ENCODE assay signal across 15 cellular contexts in genomic region chr15:74655424-74655823, GRCh38. TPM values are rescaled to one million over a fixed set of nuclear protein-coding genes. Genes with fewer than 3 reads are reported as not detected.
A peak's percentile ranks its signal among the peaks of the same experiment; 100 is the strongest.
DNase-seq lines count a peak whose midpoint lies in the region; TF ChIP-seq lines count a peak whose summit lies in the region.
"Had no signal": no experiment of that assay in that cellular context is flagged by ENCODE, and none has a peak within 500 bp of the region (broad histone marks: within the 10 kb centered on the region; RNA-seq: fewer than 3 reads in every experiment).

No MANE protein-coding gene starts in this region.

- H3K27me3 ChIP-seq in KMS-11 (ENCODE audit: insufficient read depth, low read depth), result no peaks in the 10 kb centered on the region
- H3K27me3 ChIP-seq in skeletal muscle tissue (ENCODE audit: control insufficient read depth in 3 of 3, insufficient read depth in 3 of 3, low read length in 3 of 3), result no peaks in the 10 kb centered on the region
- H3K27me3 ChIP-seq: hepatocyte, right lobe of liver had no signal

- H4K20me1 ChIP-seq in KMS-11 (ENCODE audit: insufficient read depth), result no peaks in the 10 kb centered on the region

- 0 out of 2 replicates have a peak, but pooled peaks cover 2% of the 10 kb centered on the region for H3K79me2 ChIP-seq in KMS-11 (ENCODE audit: insufficient read depth, low read depth)

- no peak overlapping the region for H3K4me3 ChIP-seq in KMS-11 (IDR thresholded peaks at IDR 0.05; ENCODE audit: insufficient read depth, low read depth, low read length)
- H3K4me3 ChIP-seq in skeletal muscle tissue (ENCODE audit: low read length in 3 of 3), result no peak overlapping the region
- H3K4me3 ChIP-seq: hepatocyte, left ventricle myocardium inferior, right lobe of liver had no signal

- no peak overlapping the region for H3K4me3 Mint-ChIP-seq in activated naive CD4-positive, alpha-beta T cell treated with anti-CD3 and anti-CD28 coated beads for 36 hours
- H3K4me3 Mint-ChIP-seq in activated CD4-positive, alpha-beta memory T cell treated with anti-CD3 and anti-CD28 coated beads, Interleukin-2, amount 10 ng/mL, durations not matched to agents 7 days and 5 days, result no peak overlapping the region
- H3K4me3 Mint-ChIP-seq: central memory CD8-positive, alpha-beta T cell had no signal

- peaks cover 8% of the 10 kb centered on the region for H3K36me3 Mint-ChIP-seq in activated naive CD4-positive, alpha-beta T cell treated with anti-CD3 and anti-CD28 coated beads for 36 hours (ENCODE audit: low read depth)
- peaks cover 10% of the 10 kb centered on the region for H3K36me3 Mint-ChIP-seq in activated CD4-positive, alpha-beta memory T cell treated with anti-CD3 and anti-CD28 coated beads, Interleukin-2, amount 10 ng/mL, durations not matched to agents 7 days and 5 days (ENCODE audit: low read depth)

- CTCF ChIA-PET in activated naive CD4-positive, alpha-beta T cell treated with anti-CD3 and anti-CD28 coated beads for 36 hours (lab: Charles Lee), result interaction anchor here (1.4 kb wide), 1 partner anchor 115 kb away, joined by 3 read pairs; no protein-coding TSS in a partner anchor
- CTCF ChIA-PET in activated CD4-positive, alpha-beta memory T cell treated with anti-CD3 and anti-CD28 coated beads, Interleukin-2, amount 10 ng/mL, durations not matched to agents 7 days and 5 days (lab: Charles Lee), result interaction anchor here (1.0 to 2.2 kb wide), 2 partner anchors 21 to 114 kb away, joined by 3 to 8 read pairs; no protein-coding TSS in a partner anchor

- no peak overlapping the region for H3K9ac ChIP-seq in KMS-11
- no peak overlapping the region for H3K9ac ChIP-seq in skeletal muscle tissue (ENCODE audit: low read depth in 1 of 3, low read length in 3 of 3)

- no peak overlapping the region for H2AFZ ChIP-seq in KMS-11 (ENCODE audit: low read depth)
- H2AFZ ChIP-seq: hepatocyte had no signal

- POLR2A ChIA-PET in activated CD4-positive, alpha-beta memory T cell treated with anti-CD3 and anti-CD28 coated beads, Interleukin-2, amount 10 ng/mL, durations not matched to agents 7 days and 5 days (lab: Charles Lee), result no interaction called here

- H3K4me2 ChIP-seq in KMS-11, result 0 out of 2 replicates have a peak overlapping the region, but pooled peaks have one; percentile 33
- H3K4me2 ChIP-seq: hepatocyte had no signal

- no peak overlapping the region for H3K27ac Mint-ChIP-seq in activated naive CD4-positive, alpha-beta T cell treated with anti-CD3 and anti-CD28 coated beads for 36 hours
- peak overlapping the region; percentile 58 for H3K27ac Mint-ChIP-seq in activated CD4-positive, alpha-beta memory T cell treated with anti-CD3 and anti-CD28 coated beads, Interleukin-2, amount 10 ng/mL, durations not matched to agents 7 days and 5 days

- H3K27me3 Mint-ChIP-seq in activated naive CD4-positive, alpha-beta T cell treated with anti-CD3 and anti-CD28 coated beads for 36 hours (ENCODE audit: low read depth), result no peaks in the 10 kb centered on the region
- no peaks in the 10 kb centered on the region for H3K27me3 Mint-ChIP-seq in activated CD4-positive, alpha-beta memory T cell treated with anti-CD3 and anti-CD28 coated beads, Interleukin-2, amount 10 ng/mL, durations not matched to agents 7 days and 5 days
- H3K27me3 Mint-ChIP-seq: central memory CD8-positive, alpha-beta T cell had no signal

- no peak for TF ChIP-seq CTCF in KMS-11 (conservative IDR thresholded peaks at IDR 0.05; ENCODE audit: low read depth, low read length)

- no peaks in the 10 kb centered on the region for H3K9me3 ChIP-seq in skeletal muscle tissue (ENCODE audit: control insufficient read depth in 3 of 3, low read length in 3 of 3)
- H3K9me3 ChIP-seq: left ventricle myocardium inferior, right lobe of liver had no signal

- H3K9me3 Mint-ChIP-seq in activated naive CD4-positive, alpha-beta T cell treated with anti-CD3 and anti-CD28 coated beads for 36 hours, result no peaks in the 10 kb centered on the region
- no peaks in the 10 kb centered on the region for H3K9me3 Mint-ChIP-seq in activated CD4-positive, alpha-beta memory T cell treated with anti-CD3 and anti-CD28 coated beads, Interleukin-2, amount 10 ng/mL, durations not matched to agents 7 days and 5 days
- H3K9me3 Mint-ChIP-seq: central memory CD8-positive, alpha-beta T cell had no signal

- no peaks in the 10 kb centered on the region for H3K36me3 ChIP-seq in KMS-11 (ENCODE audit: insufficient read depth)
- H3K36me3 ChIP-seq in skeletal muscle tissue (ENCODE audit: control insufficient read depth in 3 of 3, insufficient read depth in 3 of 3, low read length in 3 of 3), result no peaks in the 10 kb centered on the region
- H3K36me3 ChIP-seq: left ventricle myocardium inferior had no signal

- intact Hi-C loops in activated naive CD4-positive, alpha-beta T cell treated with anti-CD3 and anti-CD28 coated beads for 36 hours (cut with micrococcal nuclease), result no loop called here

- peaks cover 17% of the 10 kb centered on the region for H3K4me1 Mint-ChIP-seq in activated naive CD4-positive, alpha-beta T cell treated with anti-CD3 and anti-CD28 coated beads for 36 hours (ENCODE audit: low read depth)
- peaks cover 40% of the 10 kb centered on the region for H3K4me1 Mint-ChIP-seq in activated CD4-positive, alpha-beta memory T cell treated with anti-CD3 and anti-CD28 coated beads, Interleukin-2, amount 10 ng/mL, durations not matched to agents 7 days and 5 days

- H3K4me1 ChIP-seq in KMS-11 (ENCODE audit: low read depth, poor library complexity, severe bottlenecking) (peaks cover 40% of the 10 kb centered on the region), skeletal muscle tissue (ENCODE audit: control insufficient read depth in 3 of 3, insufficient read depth in 3 of 3, low read length in 3 of 3) (peaks cover 26 to 52% (median 47%) of the 10 kb centered on the region in 3 donors)

- peak; percentile 43 for DNase-seq in activated naive CD4-positive, alpha-beta T cell treated with anti-CD3 and anti-CD28 coated beads for 36 hours
- DNase-seq in activated naive CD4-positive, alpha-beta T cell treated with Interleukin-2 at 50 U/mL for 16 hours, result no peak
- DNase-seq in activated CD4-positive, alpha-beta memory T cell treated with anti-CD3 and anti-CD28 coated beads, Interleukin-2, amount 10 ng/mL, durations not matched to agents 7 days and 5 days, result peak; percentile 36
- DNase-seq in LoVo (ENCODE audit: low spot score) (no peak), anterior cingulate cortex (lab: John Stamatoyannopoulos, UW) (no peak)
- DNase-seq in activated CD4-positive, CD25-positive, alpha-beta regulatory T cell (lab: John Stamatoyannopoulos, UW), result no peak
- DNase-seq: GDM1, left ventricle myocardium inferior, NCI-H82, right lobe of liver had no signal

- H3K27ac ChIP-seq in KMS-11 (no peak overlapping the region), skeletal muscle tissue (ENCODE audit: low read depth, low read length) (peak overlapping the region; percentile 49)
- H3K27ac ChIP-seq: epithelial cell of prostate had no signal

RNA-seq across cellular contexts. Expression of gene CLK3, which starts 39.8 kb away (rescaled TPM):
- 100 to 1,000 TPM; 124 TPM for total RNA-seq in activated naive CD4-positive, alpha-beta T cell treated with anti-CD3 and anti-CD28 coated beads for 36 hours
- 100 to 1,000 TPM; 133 to 136 TPM for total RNA-seq in activated CD4-positive, alpha-beta memory T cell treated with anti-CD3 and anti-CD28 coated beads, Interleukin-2, amount 10 ng/mL, durations not matched to agents 7 days and 5 days
- total RNA-seq in skeletal muscle tissue, result 24.0 TPM

RNA-seq across cellular contexts. Expression of gene EDC3, which starts 40.4 kb away (rescaled TPM):
- 10 to 100 TPM; 33.8 to 37.8 TPM for total RNA-seq in activated naive CD4-positive, alpha-beta T cell treated with anti-CD3 and anti-CD28 coated beads for 36 hours
- 10 to 100 TPM; 36.3 to 39.6 TPM for total RNA-seq in activated CD4-positive, alpha-beta memory T cell treated with anti-CD3 and anti-CD28 coated beads, Interleukin-2, amount 10 ng/mL, durations not matched to agents 7 days and 5 days
- total RNA-seq in skeletal muscle tissue, result 16.2 TPM

Comparison
In these comparisons a context has a peak if more than half of its experiments do, and no peak if none do; other contexts are left out.
1. DNase-seq: peak in activated naive CD4-positive, alpha-beta T cell treated with anti-CD3 and anti-CD28 coated beads for 36 hours (single experiment) and activated CD4-positive, alpha-beta memory T cell treated with anti-CD3 and anti-CD28 coated beads, Interleukin-2, amount 10 ng/mL, durations not matched to agents 7 days and 5 days (single experiment); none in activated naive CD4-positive, alpha-beta T cell treated with Interleukin-2 at 50 U/mL for 16 hours (single experiment), LoVo (single experiment), activated CD4-positive, CD25-positive, alpha-beta regulatory T cell (0 of 4) and anterior cingulate cortex (0 of 58).